8 cellular contexts compared by ENCODE assay signal in genomic region chr9:133144142-133144886, GRCh38. TPM values are rescaled to one million over a fixed set of nuclear protein-coding genes. Genes with fewer than 3 reads are reported as not detected.
A peak's percentile ranks its signal among the peaks of the same experiment; 100 is the strongest.
DNase-seq lines count a peak whose midpoint lies in the region; ATAC-seq and TF ChIP-seq lines count a peak whose summit lies in the region.

No MANE protein-coding gene starts in this region.

- H3K4me3 Mint-ChIP-seq in T-helper 1 cell treated with Interleukin-12 subunit alpha and Interleukin-12 subunit beta and Interleukin-4 antibody, amounts not matched to agents 30 μg/mL and 1 μg/mL, for 36 hours, result peak overlapping the region; percentile 72

- H3K27me3 Mint-ChIP-seq in T-helper 1 cell treated with Interleukin-12 subunit alpha and Interleukin-12 subunit beta and Interleukin-4 antibody, amounts not matched to agents 30 μg/mL and 1 μg/mL, for 36 hours (ENCODE audit: low read depth), result no peaks in the 10 kb centered on the region

- H3K4me1 Mint-ChIP-seq in T-helper 1 cell treated with Interleukin-12 subunit alpha and Interleukin-12 subunit beta and Interleukin-4 antibody, amounts not matched to agents 30 μg/mL and 1 μg/mL, for 36 hours (ENCODE audit: low read depth), result peaks cover 64% of the 10 kb centered on the region

- peak; percentile 45 for ATAC-seq in GM21529 (IDR thresholded peaks at IDR 0.05; ENCODE audit: unreplicated experiment)
- peak; percentile 52 to 65 for ATAC-seq in gastrocnemius medialis
- no peak for ATAC-seq in HG03378 (IDR thresholded peaks at IDR 0.05; ENCODE audit: unreplicated experiment)

- H3K27ac Mint-ChIP-seq in T-helper 1 cell treated with Interleukin-12 subunit alpha and Interleukin-12 subunit beta and Interleukin-4 antibody, amounts not matched to agents 30 μg/mL and 1 μg/mL, for 36 hours, result peak overlapping the region; percentile 94

- H3K27me3 ChIP-seq in gastrocnemius medialis, result no peaks in the 10 kb centered on the region

- H3K9me3 ChIP-seq in gastrocnemius medialis, result no peaks in the 10 kb centered on the region

- H3K9me3 Mint-ChIP-seq in T-helper 1 cell treated with Interleukin-12 subunit alpha and Interleukin-12 subunit beta and Interleukin-4 antibody, amounts not matched to agents 30 μg/mL and 1 μg/mL, for 36 hours, result no peaks in the 10 kb centered on the region

- intact Hi-C loops in gastrocnemius medialis (cut with DNase I; ENCODE audit: low total_unique reads), result loop anchor here (1.0 kb wide), 1 partner anchor 30 kb away; no protein-coding TSS in a partner anchor

- H3K4me1 ChIP-seq in gastrocnemius medialis, result peaks cover 41 to 44% of the 10 kb centered on the region in 2 donors

- no peaks in the 10 kb centered on the region for H3K36me3 ChIP-seq in gastrocnemius medialis

- peak overlapping the region; percentile 52 to 55 (median 53) for H3K4me3 ChIP-seq in gastrocnemius medialis

- H3K27ac ChIP-seq in gastrocnemius medialis, result peak overlapping the region; percentile 79 to 100 (median 90)

- DNase-seq in DMS53 treated with DMSO at 0.1 percent for 48 hours (lab: John Stamatoyannopoulos, UW; ENCODE audit: unreplicated experiment), result peak; percentile 80
- peak; percentile 76 for DNase-seq in M059J (ENCODE audit: low read depth)
- DNase-seq in amniotic epithelial cell (ENCODE audit: low read depth), result peak; percentile 43
- peak; percentile 78 for DNase-seq in hepatic stellate cell (ENCODE audit: low spot score)
- peak; percentile 87 for DNase-seq in gastrocnemius medialis

- in situ Hi-C loops in gastrocnemius medialis (cut with MboI; ENCODE audit: low sequenced_read_pairs in 4 of 4), result loop anchor here in 2 of 4 donors (5.0 to 10.0 kb wide), 2 partner anchors 37 to 120 kb away; no protein-coding TSS in a partner anchor

- TF ChIP-seq POLR2A in gastrocnemius medialis (IDR thresholded peaks at IDR 0.05), result peak; percentile 71 to 90

- H3K36me3 Mint-ChIP-seq in T-helper 1 cell treated with Interleukin-12 subunit alpha and Interleukin-12 subunit beta and Interleukin-4 antibody, amounts not matched to agents 30 μg/mL and 1 μg/mL, for 36 hours (ENCODE audit: low read depth), result peaks cover 1% of the 10 kb centered on the region

- peak; percentile 96 to 100 (median 99) for TF ChIP-seq CTCF in gastrocnemius medialis (IDR thresholded peaks at IDR 0.05 in 4 of 5, conservative IDR thresholded peaks at IDR 0.05 in 1 of 5)

RNA-seq across cellular contexts. Expression of gene GBGT1, which starts 19.4 kb away (rescaled TPM):
- 0.05 and 0.44 TPM in 2 replicates for total RNA-seq in M059J (2014; rRNA removed; shearing (Covaris generic))
- 10 to 100 TPM in 1 of 4 donors, 1 to 10 TPM in 2, under 1 TPM in 1; 0.15 to 10.3 (median 5.6) TPM for total RNA-seq in gastrocnemius medialis

RNA-seq across cellular contexts. Expression of gene RALGDS, which starts 23.3 kb away (rescaled TPM):
- 6.1 and 11.8 TPM in 2 replicates for total RNA-seq in M059J (2014; rRNA removed; shearing (Covaris generic))
- total RNA-seq in gastrocnemius medialis, result 10 to 100 TPM; 21.1 to 47.0 (median 36.9) TPM
